21 cellular contexts compared by ENCODE assay signal in the genomic region with DNA sequence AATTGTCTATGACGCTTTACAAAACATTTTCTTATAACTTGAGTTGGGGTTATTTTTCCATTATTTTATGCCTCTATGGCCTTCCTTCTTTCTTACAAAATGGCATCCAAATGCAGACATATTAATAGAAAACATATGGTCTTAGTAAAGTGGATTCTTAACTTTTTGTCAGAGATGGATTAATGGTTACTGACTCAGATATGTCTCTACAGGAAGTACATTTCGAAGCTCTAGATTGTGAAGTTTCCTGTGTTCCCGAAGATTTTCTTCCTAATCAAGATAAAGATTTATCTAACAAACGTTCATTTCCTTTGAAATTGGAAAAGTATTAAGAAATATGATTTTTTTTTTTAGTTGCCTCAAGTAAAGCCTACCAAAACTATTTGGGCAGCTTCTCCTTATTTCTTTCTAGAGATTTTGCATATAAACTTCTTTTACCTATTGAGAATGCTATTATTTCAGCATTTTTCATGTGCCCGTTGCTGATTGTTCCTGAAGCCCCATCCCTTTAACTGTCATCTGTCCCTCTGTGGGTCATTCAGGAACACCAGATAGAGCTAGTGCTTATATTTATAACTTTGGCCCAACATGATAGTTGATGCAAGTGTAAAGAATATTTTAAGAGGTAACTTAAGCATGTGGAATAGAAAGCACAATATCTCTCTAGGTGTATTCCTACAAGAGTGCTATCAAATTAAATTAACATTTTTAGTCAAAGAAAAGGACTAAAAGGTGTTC.
DNase-seq lines count a peak whose midpoint lies in the region; ATAC-seq and TF ChIP-seq lines count a peak whose summit lies in the region.
"Had no signal": no experiment of that assay in that cellular context is flagged by ENCODE, and none has a peak within 500 bp of the region (broad histone marks: within the 10 kb centered on the region; RNA-seq: fewer than 3 reads in every experiment).

No MANE protein-coding gene starts in this region.

- H3K4me3 ChIP-seq in OCI-LY3 (ENCODE audit: low read length) (no peak overlapping the region), choroid plexus epithelial cell (ENCODE audit: low read depth, low read length) (no peak overlapping the region)
- H3K4me3 ChIP-seq: SK-N-MC had no signal

- H3K9me3 Mint-ChIP-seq in mesothelial cell of epicardium (no peaks in the 10 kb centered on the region), MCF 10A (ENCODE audit: unreplicated experiment) (no peaks in the 10 kb centered on the region)
- H3K9me3 Mint-ChIP-seq: type B pancreatic cell had no signal

- TF ChIP-seq CTCF in OCI-LY3 (IDR thresholded peaks at IDR 0.05; ENCODE audit: low read depth, low read length) (no peak), choroid plexus epithelial cell (conservative IDR thresholded peaks at IDR 0.05; ENCODE audit: low read depth, low read length) (no peak), mesothelial cell of epicardium (IDR thresholded peaks at IDR 0.05; ENCODE audit: unreplicated experiment) (no peak), MCF 10A (IDR thresholded peaks at IDR 0.05; ENCODE audit: unreplicated experiment) (no peak), GM10248 (IDR thresholded peaks at IDR 0.05; ENCODE audit: control extremely low read depth, extremely low read depth, low read depth, missing control alignments) (no peak)

- no peaks in the 10 kb centered on the region for H3K36me3 Mint-ChIP-seq in mesothelial cell of epicardium
- H3K36me3 Mint-ChIP-seq in MCF 10A (ENCODE audit: insufficient read depth, unreplicated experiment) = no peaks in the 10 kb centered on the region
- H3K36me3 Mint-ChIP-seq: activated CD4-positive, alpha-beta memory T cell treated with anti-CD3 and anti-CD28 coated beads for 36 hours; immature natural killer cell; type B pancreatic cell had no signal

- H3K4me1 Mint-ChIP-seq in mesothelial cell of epicardium (peaks cover 27% of the 10 kb centered on the region), MCF 10A (ENCODE audit: insufficient read depth, unreplicated experiment) (peaks cover under 1% of the 10 kb centered on the region)
- H3K4me1 Mint-ChIP-seq: B cell; central memory CD8-positive, alpha-beta T cell; immature natural killer cell had no signal

- CTCF ChIA-PET in MCF 10A (lab: Yijun Ruan, JAX) (interaction anchor here (0.9 kb wide), 1 partner anchor 59 kb away, joined by 3 read pairs; no protein-coding TSS in a partner anchor), GM10248 (lab: Yijun Ruan, JAX) (interaction anchor here (1.4 kb wide), 1 partner anchor 10 kb away, joined by 5 read pairs; no protein-coding TSS in a partner anchor)

- H3K4me3 Mint-ChIP-seq in mesothelial cell of epicardium (no peak overlapping the region), MCF 10A (ENCODE audit: unreplicated experiment) (no peak overlapping the region)
- H3K4me3 Mint-ChIP-seq: activated CD4-positive, alpha-beta memory T cell treated with anti-CD3 and anti-CD28 coated beads for 36 hours; B cell; central memory CD8-positive, alpha-beta T cell; immature natural killer cell; type B pancreatic cell had no signal

- H3K27me3 Mint-ChIP-seq in mesothelial cell of epicardium (ENCODE audit: low read depth) (no peaks in the 10 kb centered on the region), MCF 10A (ENCODE audit: insufficient read depth, unreplicated experiment) (no peaks in the 10 kb centered on the region)
- H3K27me3 Mint-ChIP-seq: activated CD4-positive, alpha-beta memory T cell treated with anti-CD3 and anti-CD28 coated beads for 36 hours; B cell; central memory CD8-positive, alpha-beta T cell; type B pancreatic cell had no signal

- 0 out of 2 replicates have a peak overlapping the region, but pooled peaks have one; percentile 32 for H2AFZ ChIP-seq in OCI-LY3 (ENCODE audit: low read depth, low read length)

- H3K9ac ChIP-seq in OCI-LY3 (ENCODE audit: low read length) = no peak overlapping the region

- POLR2A ChIA-PET in MCF 10A (lab: Yijun Ruan, JAX) = interaction anchor here (0.6 to 1.0 kb wide), 2 partner anchors 22 to 144 kb away, joined by 3 read pairs; no protein-coding TSS in a partner anchor
- POLR2A ChIA-PET in GM10248 (lab: Yijun Ruan, JAX) = no interaction called here

- H3K79me2 ChIP-seq in OCI-LY3 (ENCODE audit: low read length) = no peaks in the 10 kb centered on the region

- no peaks in the 10 kb centered on the region for H3K4me1 ChIP-seq in OCI-LY3 (ENCODE audit: low read length)

- no peak for ATAC-seq in GM21529 (IDR thresholded peaks at IDR 0.05; ENCODE audit: unreplicated experiment)

- H3K36me3 ChIP-seq in OCI-LY3 (replicated peaks; ENCODE audit: low read depth, low read length) = no peaks in the 10 kb centered on the region
- H3K36me3 ChIP-seq: neutrophil had no signal

- no peak overlapping the region for H3K4me2 ChIP-seq in OCI-LY3 (ENCODE audit: low read length)

- H3K27ac Mint-ChIP-seq in mesothelial cell of epicardium (peak overlapping the region; percentile 91), MCF 10A (ENCODE audit: low read depth, unreplicated experiment) (no peak overlapping the region)
- H3K27ac Mint-ChIP-seq: activated CD4-positive, alpha-beta memory T cell treated with anti-CD3 and anti-CD28 coated beads for 36 hours; B cell; immature natural killer cell; type B pancreatic cell had no signal

- DNase-seq in GM03348 (ENCODE audit: low spot score) = peak; percentile 41
- peak; percentile 8 for DNase-seq in choroid plexus epithelial cell (ENCODE audit: low read depth)
- DNase-seq in mesothelial cell of epicardium (ENCODE audit: low spot score in 2 of 2, unreplicated experiment in 2 of 2) = no peak
- no peak for DNase-seq in MCF 10A (ENCODE audit: unreplicated experiment)
- DNase-seq in NCI-H1694 (lab: John Stamatoyannopoulos, UW) = no peak
- DNase-seq in GM10248 (ENCODE audit: extremely low spot score) = no peak
- DNase-seq: activated CD4-positive, alpha-beta memory T cell treated with anti-CD3 and anti-CD28 coated beads for 36 hours; activated CD4-positive, CD25-positive, alpha-beta regulatory T cell; activated effector memory CD4-positive, alpha-beta T cell treated with anti-CD3 and anti-CD28 coated beads, Interleukin-2, amount 50 U/mL, for 16 hours; DMS79; effector CD4-positive, alpha-beta T cell; immature natural killer cell; NCI-H1694 treated with DMSO at 0.1 percent for 48 hours; NCI-H2227 treated with DMSO at 0.1 percent for 48 hours had no signal

- no peak overlapping the region for H3K27ac ChIP-seq in OCI-LY3 (ENCODE audit: low read length)
- H3K27ac ChIP-seq: neutrophil, SK-N-MC had no signal

- intact Hi-C loops in MCF 10A (cut with micrococcal nuclease) = no loop called here

- no TSS peak for BruUV-seq in MCF 10A (replicated peaks; lab: Mats Ljungman, UMichigan)

- H3K9me3 ChIP-seq in OCI-LY3 (ENCODE audit: insufficient read depth, low read length) = no peaks in the 10 kb centered on the region

- H3K27me3 ChIP-seq in OCI-LY3 (ENCODE audit: low read depth, low read length) = no peaks in the 10 kb centered on the region
- H3K27me3 ChIP-seq: neutrophil had no signal

- H4K20me1 ChIP-seq in OCI-LY3 (ENCODE audit: insufficient read depth, low read length) = no peaks in the 10 kb centered on the region

Comparison
In these comparisons a context has a peak if more than half of its experiments do, and no peak if none do; other contexts are left out.
1. DNase-seq: peak in GM03348 (single experiment) and choroid plexus epithelial cell (single experiment); none in mesothelial cell of epicardium (0 of 2), MCF 10A (single experiment), NCI-H1694 (single experiment) and GM10248 (single experiment).